In genomic region chrX:150362599-150363481, GRCh38 we compare ENCODE assay signal across 8 cellular contexts. TPM values are rescaled to one million over a fixed set of nuclear protein-coding genes. Genes with fewer than 3 reads are reported as not detected.
DNase-seq lines count a peak whose midpoint lies in the region; ATAC-seq and TF ChIP-seq lines count a peak whose summit lies in the region.

A gene with protein sequence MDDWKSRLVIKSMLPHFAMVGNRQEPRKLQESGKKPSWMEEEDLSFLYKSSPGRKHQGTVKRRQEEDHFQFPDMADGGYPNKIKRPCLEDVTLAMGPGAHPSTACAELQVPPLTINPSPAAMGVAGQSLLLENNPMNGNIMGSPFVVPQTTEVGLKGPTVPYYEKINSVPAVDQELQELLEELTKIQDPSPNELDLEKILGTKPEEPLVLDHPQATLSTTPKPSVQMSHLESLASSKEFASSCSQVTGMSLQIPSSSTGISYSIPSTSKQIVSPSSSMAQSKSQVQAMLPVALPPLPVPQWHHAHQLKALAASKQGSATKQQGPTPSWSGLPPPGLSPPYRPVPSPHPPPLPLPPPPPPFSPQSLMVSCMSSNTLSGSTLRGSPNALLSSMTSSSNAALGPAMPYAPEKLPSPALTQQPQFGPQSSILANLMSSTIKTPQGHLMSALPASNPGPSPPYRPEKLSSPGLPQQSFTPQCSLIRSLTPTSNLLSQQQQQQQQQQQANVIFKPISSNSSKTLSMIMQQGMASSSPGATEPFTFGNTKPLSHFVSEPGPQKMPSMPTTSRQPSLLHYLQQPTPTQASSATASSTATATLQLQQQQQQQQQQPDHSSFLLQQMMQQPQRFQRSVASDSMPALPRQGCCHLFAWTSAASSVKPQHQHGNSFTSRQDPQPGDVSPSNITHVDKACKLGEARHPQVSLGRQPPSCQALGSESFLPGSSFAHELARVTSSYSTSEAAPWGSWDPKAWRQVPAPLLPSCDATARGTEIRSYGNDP (plus strand): TSS chrX:150363317. CDS start chrX:150445517, 82,200 bp downstream.

- peaks cover 17% of the 10 kb centered on the region for H3K4me1 Mint-ChIP-seq in activated T-cell treated with anti-CD3 and anti-CD28 coated beads, Interleukin-2, amount 50 U/mL, for 72 hours (ENCODE audit: low read depth)

- peaks cover 8 to 24% (median 14%) of the 10 kb centered on the region in 4 donors for H3K4me1 ChIP-seq in esophagus muscularis mucosa

- H3K27ac ChIP-seq in esophagus muscularis mucosa (replicated peaks in 1 of 4): peak within 1 kb of the TSS; percentile 84 to 90 (median 86)

- DNase-seq in ELR (ENCODE audit: low read depth): peak; percentile 85
- peak; percentile 68 for DNase-seq in NCI-H2227 (lab: John Stamatoyannopoulos, UW; ENCODE audit: unreplicated experiment)
- peak; percentile 55 to 70 for DNase-seq in activated T-cell treated with anti-CD3 and anti-CD28 coated beads, Interleukin-2, amount 50 U/mL, for 72 hours
- DNase-seq in esophagus muscularis mucosa (ENCODE audit: extremely low spot score): peak; percentile 92
- DNase-seq in mucosa of gallbladder (ENCODE audit: low spot score): peak; percentile 57
- DNase-seq in stimulated activated naive CD8-positive, alpha-beta T cell treated with anti-CD3 and anti-CD28 coated beads, Interleukin-15, Interleukin-2, amounts not matched to agents 100 U/mL and 50 U/mL, for 24 hours: peak; percentile 59
- no peak for DNase-seq in cortex of kidney (lab: John Stamatoyannopoulos, UW)

- H3K9me3 ChIP-seq in esophagus muscularis mucosa: no peaks in the 10 kb centered on the region

- intact Hi-C loops in esophagus muscularis mucosa (cut with DNase I): loop anchor here (10.0 kb wide), 4 partner anchors 122 to 398 kb away; no protein-coding TSS in a partner anchor

- no peak for TF ChIP-seq EP300 in esophagus muscularis mucosa (IDR thresholded peaks at IDR 0.05)

- no peaks in the 10 kb centered on the region for H3K27me3 ChIP-seq in esophagus muscularis mucosa

- peak; percentile 59 to 61 for ATAC-seq in activated T-cell treated with anti-CD3 and anti-CD28 coated beads, Interleukin-2, amount 50 U/mL, for 72 hours (replicated peaks in 1 of 2)
- ATAC-seq in stimulated activated naive CD8-positive, alpha-beta T cell treated with anti-CD3 and anti-CD28 coated beads, Interleukin-15, Interleukin-2, amounts not matched to agents 100 U/mL and 50 U/mL, for 24 hours: peak; percentile 64
- ATAC-seq in HG03175 (IDR thresholded peaks at IDR 0.05; ENCODE audit: unreplicated experiment): no peak

- peaks cover 0 to 1% of the 10 kb centered on the region in 2 donors for H3K36me3 Mint-ChIP-seq in activated T-cell treated with anti-CD3 and anti-CD28 coated beads, Interleukin-2, amount 50 U/mL, for 72 hours (ENCODE audit: insufficient read depth in 2 of 2)

- peak within 1 kb of the TSS; percentile 61 to 66 (median 64) for H3K4me3 ChIP-seq in esophagus muscularis mucosa

- no peaks in the 10 kb centered on the region for H3K36me3 ChIP-seq in esophagus muscularis mucosa

- no peak for TF ChIP-seq POLR2A in esophagus muscularis mucosa (IDR thresholded peaks at IDR 0.05; ENCODE audit: low read depth)

- peak within 1 kb of the TSS; percentile 42 for H3K27ac Mint-ChIP-seq in activated T-cell treated with anti-CD3 and anti-CD28 coated beads, Interleukin-2, amount 50 U/mL, for 72 hours

- peaks cover 26% of the 10 kb centered on the region for H3K27me3 Mint-ChIP-seq in activated T-cell treated with anti-CD3 and anti-CD28 coated beads, Interleukin-2, amount 50 U/mL, for 72 hours (ENCODE audit: low read depth)

- WGBS in esophagus muscularis mucosa: 29% methylated on average over 44 of the region's 88 CpGs

- H3K9me3 Mint-ChIP-seq in activated T-cell treated with anti-CD3 and anti-CD28 coated beads, Interleukin-2, amount 50 U/mL, for 72 hours: no peaks in the 10 kb centered on the region

- peak within 1 kb of the TSS; percentile 79 to 90 for H3K4me3 Mint-ChIP-seq in activated T-cell treated with anti-CD3 and anti-CD28 coated beads, Interleukin-2, amount 50 U/mL, for 72 hours

- no peak for TF ChIP-seq CTCF in esophagus muscularis mucosa (IDR thresholded peaks at IDR 0.05)

RNA-seq across cellular contexts. Expression of the gene that starts here (rescaled TPM):
- total RNA-seq in activated T-cell treated with anti-CD3 and anti-CD28 coated beads, Interleukin-2, amount 50 U/mL, for 72 hours: 1 to 10 TPM; 2.7 to 3.4 TPM
- 1 to 10 TPM; 1.6 to 5.3 (median 3.3) TPM for total RNA-seq in esophagus muscularis mucosa
- total RNA-seq in mucosa of gallbladder: 1.9 TPM
